Comparison of ENCODE assay signal across 1 cellular context in genomic region chr1:55329091-55329490, GRCh38.
TF ChIP-seq lines count a peak whose summit lies in the region.

No MANE protein-coding gene starts in this region.

TF ChIP-seq in WTC11, 78 proteins besides CTCF, POLR2A, EP300 and RAD21 (continued from another document):
- TF ChIP-seq, protein P1, sequence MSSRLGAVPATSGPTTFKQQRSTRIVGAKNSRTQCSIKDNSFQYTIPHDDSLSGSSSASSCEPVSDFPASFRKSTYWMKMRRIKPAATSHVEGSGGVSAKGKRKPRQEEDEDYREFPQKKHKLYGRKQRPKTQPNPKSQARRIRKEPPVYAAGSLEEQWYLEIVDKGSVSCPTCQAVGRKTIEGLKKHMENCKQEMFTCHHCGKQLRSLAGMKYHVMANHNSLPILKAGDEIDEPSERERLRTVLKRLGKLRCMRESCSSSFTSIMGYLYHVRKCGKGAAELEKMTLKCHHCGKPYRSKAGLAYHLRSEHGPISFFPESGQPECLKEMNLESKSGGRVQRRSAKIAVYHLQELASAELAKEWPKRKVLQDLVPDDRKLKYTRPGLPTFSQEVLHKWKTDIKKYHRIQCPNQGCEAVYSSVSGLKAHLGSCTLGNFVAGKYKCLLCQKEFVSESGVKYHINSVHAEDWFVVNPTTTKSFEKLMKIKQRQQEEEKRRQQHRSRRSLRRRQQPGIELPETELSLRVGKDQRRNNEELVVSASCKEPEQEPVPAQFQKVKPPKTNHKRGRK (CRISPR knock-in tag; IDR thresholded peaks at IDR 0.05; ENCODE audit: borderline replicate concordance): no peak
TF ChIP-seq in WTC11: peak in this region for 0.
